Comparison of ENCODE assay signal across 11 cellular contexts in the genomic region with DNA sequence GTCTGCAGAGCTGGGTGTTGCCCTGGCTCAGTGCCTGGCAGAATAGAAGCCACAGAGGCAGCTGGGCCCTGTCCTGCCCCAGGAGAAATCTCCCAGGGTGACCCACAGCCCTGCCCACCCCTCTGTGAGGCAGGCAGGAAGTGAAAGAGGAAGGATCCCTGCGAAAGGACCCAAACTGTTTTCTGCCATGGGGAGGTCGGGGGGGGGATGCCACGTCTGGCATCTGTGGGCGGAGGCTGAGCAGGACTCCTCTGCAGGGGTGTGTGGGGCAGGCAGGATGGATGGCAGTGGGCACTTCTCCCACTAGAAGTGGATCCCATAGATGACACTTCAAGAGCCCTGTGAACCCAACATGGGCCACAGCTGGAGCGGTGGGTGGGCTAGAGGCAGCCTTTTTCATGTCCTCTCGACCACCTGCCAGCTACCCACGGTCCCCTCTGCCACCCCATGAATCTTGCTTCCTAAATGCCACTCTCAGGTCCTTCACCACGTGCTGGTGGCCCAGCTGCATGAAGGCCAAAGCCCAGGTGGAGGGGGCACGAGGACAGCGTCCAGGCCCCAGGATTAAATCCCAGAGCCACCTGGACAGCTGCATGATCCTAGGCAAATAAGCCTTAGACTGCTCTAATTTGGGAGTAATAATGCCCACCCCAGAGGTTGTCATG. TPM values are rescaled to one million over a fixed set of nuclear protein-coding genes. Genes with fewer than 3 reads are reported as not detected.
DNase-seq lines count a peak whose midpoint lies in the region; ATAC-seq, FAIRE-seq and TF ChIP-seq lines count a peak whose summit lies in the region.
"Had no signal": no experiment of that assay in that cellular context is flagged by ENCODE, and none has a peak within 500 bp of the region (broad histone marks: within the 10 kb centered on the region; RNA-seq: fewer than 3 reads in every experiment).

No MANE protein-coding gene starts in this region.

- no peak overlapping the region for H2AFZ ChIP-seq in keratinocyte (ENCODE audit: control insufficient read depth, low read length)

- H3K9me3 ChIP-seq in Peyer's patch (peaks cover 0 to 4% (median 0%) of the 10 kb centered on the region in 4 donors), keratinocyte (ENCODE audit: control insufficient read depth, low read depth, low read length) (no peaks in the 10 kb centered on the region), vagina (no peaks in the 10 kb centered on the region)

- H3K4me1 ChIP-seq in Peyer's patch (peaks cover 0 to 52% (median 31%) of the 10 kb centered on the region in 4 donors), keratinocyte (ENCODE audit: control insufficient read depth, extremely low read depth, insufficient read depth, low read length) (peaks cover 42% of the 10 kb centered on the region), vagina (peaks cover 60% of the 10 kb centered on the region)

- H3K79me2 ChIP-seq in keratinocyte (ENCODE audit: control insufficient read depth, insufficient read depth, low read length) = no peaks in the 10 kb centered on the region

- H3K27me3 ChIP-seq in Peyer's patch (no peaks in the 10 kb centered on the region), keratinocyte (ENCODE audit: control insufficient read depth, extremely low read depth, insufficient read depth, low read length) (peaks cover 46% of the 10 kb centered on the region), vagina (no peaks in the 10 kb centered on the region)

- no peak for FAIRE-seq in keratinocyte (lab: Jason Lieb, UNC)

- peaks cover 3% of the 10 kb centered on the region for H3K9me1 ChIP-seq in keratinocyte (ENCODE audit: control insufficient read depth, extremely low read depth, insufficient read depth, low read length)

- no peak for ATAC-seq in Right ventricle myocardium superior (ENCODE audit: poor library complexity)
- no peak for ATAC-seq in left cardiac atrium

- H3K4me3 ChIP-seq in Peyer's patch = no peak overlapping the region
- H3K4me3 ChIP-seq in keratinocyte (ENCODE audit: control insufficient read depth in 2 of 3, extremely low read depth in 1 of 3, insufficient read depth in 2 of 3, low read depth in 1 of 3, low read length in 3 of 3) = peak overlapping the region in 1 of 3 experiments; percentile 33
- H3K4me3 ChIP-seq in vagina = no peak overlapping the region

- dilution Hi-C loops in keratinocyte (cut with MboI; ENCODE audit: extremely low pct_ligation_motif_present, low sequenced_read_pairs) = no loop called here

- intact Hi-C loops in Right ventricle myocardium superior (cut with DNase I) = no loop called here
- intact Hi-C loops in left cardiac atrium (cut with DNase I) = no loop called here
- intact Hi-C loops in vagina (cut with DNase I) = no loop called here

- peak overlapping the region in 1 of 4 donors; percentile 46 for H3K27ac ChIP-seq in Peyer's patch
- H3K27ac ChIP-seq in keratinocyte (ENCODE audit: control insufficient read depth, insufficient read depth, low read length) = no peak overlapping the region
- H3K27ac ChIP-seq in vagina = peak overlapping the region; percentile 43

- H3K9ac ChIP-seq in keratinocyte (ENCODE audit: control insufficient read depth, extremely low read depth, insufficient read depth, low read length) = no peak overlapping the region

- H3K36me3 ChIP-seq in Peyer's patch (no peaks in the 10 kb centered on the region), keratinocyte (ENCODE audit: control insufficient read depth in 2 of 2, extremely low read depth in 1 of 2, insufficient read depth in 2 of 2, low read length in 2 of 2) (no peaks in the 10 kb centered on the region), vagina (no peaks in the 10 kb centered on the region)

- peak; percentile 59 for DNase-seq in Right ventricle myocardium superior
- DNase-seq in left cardiac atrium = no peak
- DNase-seq in Peyer's patch = peak; percentile 41 to 65 (median 49)
- DNase-seq in keratinocyte (ENCODE audit: low read depth, low spot score) = no peak
- DNase-seq in vagina (ENCODE audit: extremely low spot score in 2 of 2) = no peak
- no peak for DNase-seq in NCI-H1092 (lab: John Stamatoyannopoulos, UW)
- no peak for DNase-seq in NCI-H1694 treated with DMSO at 0.1 percent for 48 hours (lab: John Stamatoyannopoulos, UW)
- DNase-seq in SW 1271 (lab: John Stamatoyannopoulos, UW) = no peak
- DNase-seq: EL, NCI-H446, SHP77 had no signal

- peaks cover 3% of the 10 kb centered on the region for H4K20me1 ChIP-seq in keratinocyte (ENCODE audit: control insufficient read depth, extremely low read depth, insufficient read depth, low read length)

- TF ChIP-seq POLR2A in Peyer's patch (IDR thresholded peaks at IDR 0.05) (no peak), vagina (IDR thresholded peaks at IDR 0.05) (no peak)

- no peak for TF ChIP-seq CTCF in Peyer's patch (IDR thresholded peaks at IDR 0.05)
- no peak for TF ChIP-seq CTCF in keratinocyte (optimal IDR thresholded peaks at IDR 0.05 in 1 of 3, IDR thresholded peaks at IDR 0.05 in 1 of 3, conservative IDR thresholded peaks at IDR 0.05 in 1 of 3; ENCODE audit: extremely low read depth in 1 of 3, insufficient read depth in 2 of 3, low read length in 3 of 3)
- TF ChIP-seq CTCF in vagina (IDR thresholded peaks at IDR 0.05) = no peak

- H3K4me2 ChIP-seq in keratinocyte (ENCODE audit: control insufficient read depth, extremely low read depth, insufficient read depth, low read depth, low read length) = peak overlapping the region; percentile 45

RNA-seq across cellular contexts. Expression of a gene that starts 3.6 kb away (rescaled TPM):
- total RNA-seq in Right ventricle myocardium superior (2.5 TPM), left cardiac atrium (1 to 10 TPM; 3.1 to 7.5 TPM), Peyer's patch (10 to 100 TPM in 2 of 4 donors, 1 to 10 TPM in 2; 8.1 to 27.2 (median 12.7) TPM), vagina (16.2 TPM)
- 4.7 to 18.6 TPM (median 8.2 TPM) in 3 replicates for polyA plus RNA-seq in keratinocyte
- 8.2 TPM for polyA plus RNA-seq in keratinocyte (2011; ENCODE audit: low read depth)
- polyA plus RNA-seq in keratinocyte (2011; cell fraction: cytosol; rRNA removed) = 2.9 and 3.6 TPM in 2 replicates
- 47.3 and 63.7 TPM in 2 replicates for polyA plus RNA-seq in keratinocyte (2011; cell fraction: nucleus; rRNA removed)
- polyA plus RNA-seq in keratinocyte (2012; ENCODE audit: low replicate concordance) = 2.9 and 6.9 TPM in 2 replicates
- polyA minus RNA-seq in keratinocyte = 4.1 to 11.0 TPM (median 7.7 TPM) in 3 replicates
- 4.8 TPM for polyA minus RNA-seq in keratinocyte (2011; cell fraction: cytosol; rRNA and poly(A)+ RNA removed)
- polyA minus RNA-seq in keratinocyte (2011; cell fraction: nucleus; rRNA and poly(A)+ RNA removed) = 18.5 and 20.1 TPM in 2 replicates

Comparison
In these comparisons a context has a peak if more than half of its experiments do, and no peak if none do; other contexts are left out.
1. DNase-seq: peak in Right ventricle myocardium superior (single experiment) and Peyer's patch (3 of 3); none in left cardiac atrium (single experiment), keratinocyte (single experiment), vagina (0 of 2), NCI-H1092 (single experiment), NCI-H1694 treated with DMSO at 0.1 percent for 48 hours (single experiment) and SW 1271 (0 of 2).